In the genomic region with DNA sequence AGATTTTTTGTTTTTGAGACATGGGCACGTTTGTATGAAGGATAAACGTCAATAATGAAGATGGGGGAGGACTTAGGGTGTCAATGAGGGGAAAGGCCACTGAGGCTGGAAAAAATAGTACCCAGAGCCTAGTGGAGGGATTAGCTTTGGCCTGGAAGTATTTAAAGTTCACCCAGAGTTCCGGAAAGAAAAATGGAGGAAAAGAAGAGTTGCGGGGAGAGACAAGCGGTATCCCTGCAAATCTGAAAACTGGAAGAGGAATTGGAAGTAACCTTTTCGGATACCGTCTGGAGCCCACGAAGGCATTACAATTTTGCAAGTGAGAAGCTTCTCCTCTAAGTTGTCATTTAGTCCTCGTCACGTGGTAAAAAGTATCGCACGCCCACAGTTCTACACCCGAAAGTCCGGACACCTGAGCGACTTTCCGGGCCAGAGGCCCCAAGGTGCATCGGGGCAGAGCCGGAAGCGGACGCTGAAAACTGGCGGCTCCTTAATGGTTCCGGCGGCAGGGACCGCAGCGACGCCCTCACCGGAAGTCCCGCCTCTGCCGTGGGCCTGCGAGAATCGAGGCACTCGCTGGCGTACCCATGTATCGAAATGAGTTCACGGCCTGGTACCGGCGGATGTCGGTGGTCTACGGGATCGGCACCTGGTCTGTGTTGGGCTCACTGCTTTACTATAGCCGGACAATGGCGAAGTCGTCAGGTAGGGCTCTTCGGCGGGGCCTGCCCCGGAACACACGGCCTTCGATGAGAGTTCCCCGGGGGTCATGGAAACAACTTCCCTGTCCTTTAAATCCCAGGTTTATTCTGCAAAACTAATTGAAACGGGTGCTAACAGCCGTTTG, we compare ENCODE assay signal across 8 cellular contexts. TPM values are rescaled to one million over a fixed set of nuclear protein-coding genes. Genes with fewer than 3 reads are reported as not detected.
DNase-seq lines count a peak whose midpoint lies in the region; ATAC-seq and TF ChIP-seq lines count a peak whose summit lies in the region.

A gene with protein sequence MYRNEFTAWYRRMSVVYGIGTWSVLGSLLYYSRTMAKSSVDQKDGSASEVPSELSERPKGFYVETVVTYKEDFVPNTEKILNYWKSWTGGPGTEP (plus strand): TSS at position 541 of the 847 bp plus-strand sequence. CDS start 47 bp downstream, at position 588.

- H3K4me2 ChIP-seq in PC-3 (ENCODE audit: low read length), result peak within 1 kb of the TSS; percentile 97

- intact Hi-C loops in PC-3 (cut with micrococcal nuclease), result loop anchor here (1.0 to 10.0 kb wide), 2 partner anchors 60 to 152 kb away; partner anchors contain the start of gene SEC23B

- H3K27me3 ChIP-seq in PC-3 (ENCODE audit: low read length) (no peaks in the 10 kb centered on the region), mucosa of rectum (ENCODE audit: control insufficient read depth in 2 of 2, insufficient read depth in 2 of 2, low read length in 2 of 2) (no peaks in the 10 kb centered on the region)

- H3K79me2 ChIP-seq in PC-3 (ENCODE audit: low read length), result peaks cover 26% of the 10 kb centered on the region

- POLR2A ChIA-PET in PC-3 (lab: Charles Lee; ENCODE audit: unreplicated experiment), result interaction anchor here (0.6 to 1.1 kb wide), 3 partner anchors 18 to 1451 kb away, joined by 3 to 12 read pairs (median 5); no protein-coding TSS in a partner anchor

- DNase-seq in DMS114 treated with DMSO at 0.1 percent for 48 hours (lab: John Stamatoyannopoulos, UW; ENCODE audit: unreplicated experiment) (peak; percentile 71), PC-3 (peak; percentile 98), activated T-cell treated with anti-CD3 and anti-CD28 coated beads for 48 hours (ENCODE audit: low read depth) (peak; percentile 93), epithelial cell of proximal tubule (ENCODE audit: low read depth) (peak; percentile 46)
- peak; percentile 96 for DNase-seq in stimulated activated CD8-positive, alpha-beta memory T cell treated with anti-CD3 and anti-CD28 coated beads, Interleukin-4, amount 100 ng/mL, for 48 hours

- H3F3A ChIP-seq in PC-3 (ENCODE audit: low read length, unreplicated experiment), result peaks cover 7% of the 10 kb centered on the region

- H3K4me3 ChIP-seq in PC-3 (ENCODE audit: low read length) (peak within 1 kb of the TSS; percentile 94), epithelial cell of proximal tubule (ENCODE audit: low read depth, low read length) (peak within 1 kb of the TSS; percentile 86), mucosa of rectum (ENCODE audit: low read length in 2 of 2) (peak within 1 kb of the TSS; percentile 92 to 93)

- H3K9ac ChIP-seq in PC-3 (ENCODE audit: low read length) (peak within 1 kb of the TSS; percentile 92), mucosa of rectum (ENCODE audit: low read depth in 1 of 2, low read length in 2 of 2) (peak within 1 kb of the TSS; percentile 92 to 94)

- H3K27ac ChIP-seq in PC-3 (ENCODE audit: low read length) (peak within 1 kb of the TSS; percentile 36), mucosa of rectum (ENCODE audit: low read depth in 2 of 2, low read length in 2 of 2) (peak within 1 kb of the TSS; percentile 82 to 84)

- TSS peak; percentile 94 for BruUV-seq in PC-3 (replicated peaks; lab: Mats Ljungman, UMichigan)

- peaks cover 7% of the 10 kb centered on the region for H3K4me1 ChIP-seq in PC-3 (ENCODE audit: insufficient read depth, low read length)
- H3K4me1 ChIP-seq in mucosa of rectum (ENCODE audit: control insufficient read depth in 2 of 2, insufficient read depth in 2 of 2, low read length in 2 of 2), result peaks cover 3 to 8% of the 10 kb centered on the region in 2 donors

- TF ChIP-seq CTCF in PC-3 (conservative IDR thresholded peaks at IDR 0.05; ENCODE audit: low read depth, low read length), result no peak
- no peak for TF ChIP-seq CTCF in epithelial cell of proximal tubule (conservative IDR thresholded peaks at IDR 0.05; ENCODE audit: low read depth, low read length)

- H2AFZ ChIP-seq in PC-3 (ENCODE audit: low read length), result peak within 1 kb of the TSS; percentile 95

- no peaks in the 10 kb centered on the region for H3K9me2 ChIP-seq in PC-3 (replicated peaks; ENCODE audit: low read length)

- H3K36me3 ChIP-seq in PC-3 (ENCODE audit: low read depth, low read length) (peaks cover 11% of the 10 kb centered on the region), mucosa of rectum (ENCODE audit: control insufficient read depth in 2 of 2, insufficient read depth in 2 of 2, low read length in 2 of 2) (peaks cover 11 to 22% of the 10 kb centered on the region in 2 donors)

- CTCF ChIA-PET in PC-3 (lab: Charles Lee), result no interaction called here

- TF ChIP-seq EP300 in Ishikawa (IDR thresholded peaks at IDR 0.05; ENCODE audit: borderline replicate concordance), result no peak

- peak; percentile 99 for ATAC-seq in GM21576 (IDR thresholded peaks at IDR 0.05; ENCODE audit: unreplicated experiment)
- ATAC-seq in PC-3, result peak; percentile 99

- TF ChIP-seq RAD21 in Ishikawa (IDR thresholded peaks at IDR 0.05; ENCODE audit: low read depth), result no peak

- H3K9me3 ChIP-seq in PC-3 (ENCODE audit: low read length), result no peaks in the 10 kb centered on the region
- no peaks in the 10 kb centered on the region for H3K9me3 ChIP-seq in mucosa of rectum (ENCODE audit: control insufficient read depth in 2 of 2, low read length in 2 of 2)

- no peaks in the 10 kb centered on the region for H4K20me1 ChIP-seq in PC-3 (ENCODE audit: low read length)

TF ChIP-seq in Ishikawa, 13 proteins besides CTCF, POLR2A, EP300 and RAD21:
- no peak for TF ChIP-seq CEBPB (IDR thresholded peaks at IDR 0.05)
- TF ChIP-seq YY1 (IDR thresholded peaks at IDR 0.05; ENCODE audit: low read depth), result peak; percentile 61; the same call in 1 of the 2 replicates
- peak; percentile 39; the same call in 1 of the 2 replicates for TF ChIP-seq CREB1 (IDR thresholded peaks at IDR 0.05; ENCODE audit: low read depth)
- TF ChIP-seq TAF1 (IDR thresholded peaks at IDR 0.05; ENCODE audit: low read depth), result peak; percentile 75
- peak; percentile 31; the same call in 1 of the 2 replicates for TF ChIP-seq EGR1 (IDR thresholded peaks at IDR 0.05)
- peak; percentile 86 for TF ChIP-seq MAX (IDR thresholded peaks at IDR 0.05)
- TF ChIP-seq FOXM1 (IDR thresholded peaks at IDR 0.05; ENCODE audit: borderline replicate concordance, low read depth), result no peak
- TF ChIP-seq TCF12 (IDR thresholded peaks at IDR 0.05; ENCODE audit: low read depth), result 0 out of 2 replicates have a peak, but pooled peaks have one; percentile 29
- TF ChIP-seq, protein P1, sequence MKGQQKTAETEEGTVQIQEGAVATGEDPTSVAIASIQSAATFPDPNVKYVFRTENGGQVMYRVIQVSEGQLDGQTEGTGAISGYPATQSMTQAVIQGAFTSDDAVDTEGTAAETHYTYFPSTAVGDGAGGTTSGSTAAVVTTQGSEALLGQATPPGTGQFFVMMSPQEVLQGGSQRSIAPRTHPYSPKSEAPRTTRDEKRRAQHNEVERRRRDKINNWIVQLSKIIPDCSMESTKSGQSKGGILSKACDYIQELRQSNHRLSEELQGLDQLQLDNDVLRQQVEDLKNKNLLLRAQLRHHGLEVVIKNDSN (IDR thresholded peaks at IDR 0.05), result peak; percentile 90
- peak; percentile 13; the same call in 1 of the 2 replicates for TF ChIP-seq NFIC (IDR thresholded peaks at IDR 0.05)

RNA-seq across cellular contexts. Expression of the gene that starts here (rescaled TPM):
- total RNA-seq in PC-3 (2014; rRNA removed) (76.7 and 83.6 TPM in 2 replicates), epithelial cell of proximal tubule (83.8 and 142 TPM in 2 replicates)

Comparison
In these comparisons a context has a peak if more than half of its experiments do, and no peak if none do; other contexts are left out.
1. Peak in every context shown above with its lines: DNase-seq, ATAC-seq, H3K4me3 ChIP-seq and H3K27ac ChIP-seq.
2. DNase-seq: peak in every context shown above with its lines; median percentile 98 in PC-3; 96 in stimulated activated CD8-positive, alpha-beta memory T cell treated with anti-CD3 and anti-CD28 coated beads, Interleukin-4, amount 100 ng/mL, for 48 hours; 93 in activated T-cell treated with anti-CD3 and anti-CD28 coated beads for 48 hours; 71 in DMS114 treated with DMSO at 0.1 percent for 48 hours; 46 in epithelial cell of proximal tubule.